17 cellular contexts compared by ENCODE assay signal in genomic region chr12:18690653-18691052, GRCh38. TPM values are rescaled to one million over a fixed set of nuclear protein-coding genes. Genes with fewer than 3 reads are reported as not detected.
DNase-seq lines count a peak whose midpoint lies in the region; ATAC-seq and TF ChIP-seq lines count a peak whose summit lies in the region.
"Had no signal": no experiment of that assay in that cellular context is flagged by ENCODE, and none has a peak within 500 bp of the region (broad histone marks: within the 10 kb centered on the region; RNA-seq: fewer than 3 reads in every experiment).

No MANE protein-coding gene starts in this region.

- H3K4ac ChIP-seq in trophoblast cell (ENCODE audit: low read depth, low read length) = no peak overlapping the region

- H3K4me2 ChIP-seq in GM23248 (ENCODE audit: unreplicated experiment) (peak overlapping the region; percentile 61), trophoblast cell (ENCODE audit: low read length) (no peak overlapping the region)
- H3K4me2 ChIP-seq: GM23338 had no signal

- no peaks in the 10 kb centered on the region for H3K9me2 ChIP-seq in GM23248 (ENCODE audit: insufficient read depth)

- POLR2A ChIA-PET in RWPE1 (lab: Yijun Ruan, JAX; ENCODE audit: low non-redundant PET) = no interaction called here

- H4K12ac ChIP-seq in trophoblast cell (ENCODE audit: low read depth, low read length) = no peak overlapping the region

- H3K27ac ChIP-seq in GM23248 (peak overlapping the region; percentile 78), RWPE1 (no peak overlapping the region), trophoblast cell (ENCODE audit: low read depth, low read length) (no peak overlapping the region)
- H3K27ac ChIP-seq: right lobe of liver had no signal

- no peak for TF ChIP-seq POLR2A in lower leg skin (IDR thresholded peaks at IDR 0.05)

- in situ Hi-C loops in GM23248 (cut with MboI) = no loop called here

- H3K18ac ChIP-seq in trophoblast cell (ENCODE audit: low read length) = no peak overlapping the region

- no peak overlapping the region for H2BK5ac ChIP-seq in trophoblast cell (ENCODE audit: low read depth, low read length, poor library complexity)

- H3K23ac ChIP-seq in trophoblast cell (ENCODE audit: low read length) = no peak overlapping the region

- H3K4me1 ChIP-seq in GM23248 (ENCODE audit: insufficient read depth) (peaks cover 20% of the 10 kb centered on the region), trophoblast cell (ENCODE audit: control insufficient read depth in 1 of 2, insufficient read depth in 2 of 2, low read length in 2 of 2) (no peaks in the 10 kb centered on the region)
- H3K4me1 ChIP-seq: right lobe of liver had no signal

- TF ChIP-seq CTCF in RWPE1 (conservative IDR thresholded peaks at IDR 0.05; ENCODE audit: low read depth) (no peak), lower leg skin (IDR thresholded peaks at IDR 0.05) (no peak)

- H4K8ac ChIP-seq in trophoblast cell (ENCODE audit: low read depth, low read length) = no peak overlapping the region

- WGBS in GM23248 (ENCODE audit: low coverage in 1 of 2, low lambda C conversion rate in 2 of 2, missing lambda C conversion rate in 2 of 2), 2 experiments = 2% methylated on average over 4 of the region's 4 CpGs
- WGBS in trophoblast cell (ENCODE audit: extremely low coverage, insufficient coverage, insufficient read length) = no CpG with 5 or more reads among the region's 4 CpGs
- WGBS in lower leg skin, 2 donors = 66 to 77% methylated on average over 4 of the region's 4 CpGs

- peaks cover 15% of the 10 kb centered on the region for H3F3A ChIP-seq in GM23248 (ENCODE audit: insufficient read depth)

- H4K20me1 ChIP-seq in GM23248 (ENCODE audit: insufficient read depth) = no peaks in the 10 kb centered on the region

- H3K9me3 ChIP-seq in GM23248 (ENCODE audit: low read depth) (no peaks in the 10 kb centered on the region), trophoblast cell (ENCODE audit: insufficient read depth, low read depth, low read length) (no peaks in the 10 kb centered on the region)
- H3K9me3 ChIP-seq: right lobe of liver had no signal

- no peak overlapping the region for H4K91ac ChIP-seq in trophoblast cell (ENCODE audit: low read depth, low read length)

- no peak overlapping the region for H3K4me3 ChIP-seq in GM23248
- no peak overlapping the region for H3K4me3 ChIP-seq in trophoblast cell (ENCODE audit: low read depth, low read length)
- H3K4me3 ChIP-seq in lower leg skin (ENCODE audit: low read depth, poor library complexity, severe bottlenecking) = no peak overlapping the region
- H3K4me3 ChIP-seq: GM12878, GM23338, right lobe of liver had no signal

- no peaks in the 10 kb centered on the region for H3K79me2 ChIP-seq in GM23248 (ENCODE audit: insufficient read depth)
- H3K79me2 ChIP-seq in trophoblast cell (ENCODE audit: control insufficient read depth, insufficient read depth, low read length, poor library complexity) = no peaks in the 10 kb centered on the region

- H3K9ac ChIP-seq in GM23248 (0 out of 2 replicates have a peak overlapping the region, but pooled peaks have one; percentile 18), trophoblast cell (ENCODE audit: low read length) (no peak overlapping the region)

- no peak overlapping the region for H2BK12ac ChIP-seq in trophoblast cell (ENCODE audit: low read length)

- H2AFZ ChIP-seq in GM23248 (0 out of 2 replicates have a peak overlapping the region, but pooled peaks have one; percentile 37), trophoblast cell (ENCODE audit: insufficient read depth, low read length, poor library complexity) (no peak overlapping the region)
- H2AFZ ChIP-seq: GM23338 had no signal

- no peak overlapping the region for H3K14ac ChIP-seq in trophoblast cell (ENCODE audit: low read length)

- H2BK120ac ChIP-seq in trophoblast cell (ENCODE audit: insufficient read depth, low read length, poor library complexity) = no peak overlapping the region

- intact Hi-C loops in lower leg skin (cut with DNase I; ENCODE audit: low total_unique reads) = no loop called here

- H3K27me3 ChIP-seq in GM23248 (replicated peaks; ENCODE audit: insufficient read depth) = no peaks in the 10 kb centered on the region
- no peaks in the 10 kb centered on the region for H3K27me3 ChIP-seq in trophoblast cell (ENCODE audit: insufficient read depth, low read length)
- H3K27me3 ChIP-seq: right lobe of liver had no signal

- ATAC-seq in HG02981 (IDR thresholded peaks at IDR 0.05; ENCODE audit: unreplicated experiment) = no peak
- ATAC-seq: GM12878, GM23338, right lobe of liver had no signal

- CTCF ChIA-PET in RWPE1 (lab: Yijun Ruan, JAX) = no interaction called here

- H2AK5ac ChIP-seq in trophoblast cell (ENCODE audit: low read length) = no peak overlapping the region

- H3K79me1 ChIP-seq in trophoblast cell (ENCODE audit: low read length) = no peaks in the 10 kb centered on the region

- H3K36me3 ChIP-seq in GM23248 (ENCODE audit: low read depth) (no peaks in the 10 kb centered on the region), trophoblast cell (ENCODE audit: control insufficient read depth in 1 of 2, insufficient read depth in 2 of 2, low read length in 2 of 2) (no peaks in the 10 kb centered on the region)
- H3K36me3 ChIP-seq: right lobe of liver had no signal

- peak; percentile 94 for DNase-seq in GM23248
- DNase-seq in RWPE1 (ENCODE audit: low spot score) = peak; percentile 94
- peak; percentile 27 for DNase-seq in fibroblast of peridontal ligament (ENCODE audit: extremely low read depth)
- DNase-seq in trophoblast cell = peak; percentile 79 to 90
- DNase-seq in lower leg skin (ENCODE audit: low spot score in 2 of 2) = no peak
- no peak for DNase-seq in NCI-H2081 treated with DMSO at 0.1 percent for 48 hours (lab: John Stamatoyannopoulos, UW)
- no peak for DNase-seq in stimulated activated CD4-positive, alpha-beta T cell treated with anti-CD3 and anti-CD28 coated beads, Interleukin-2, amount 100 ng/mL, for 48 hours
- DNase-seq: effector CD4-positive, alpha-beta T cell; KBM-7; NCI-H2081; right lobe of liver; T-helper 9 cell had no signal

RNA-seq across cellular contexts. Expression of gene PLCZ1, which starts 47.2 kb away (rescaled TPM):
- not detected in 2 replicates for total RNA-seq in GM23248 (2014; rRNA removed; shearing (Covaris generic))
- polyA plus RNA-seq in GM23248 (2016; fragmentation: Nextera tagmentation; extraction: Ambion mirVana) = not detected in 2 replicates
- polyA plus RNA-seq in trophoblast cell (2013) = 0.07 TPM in 1 of 2 replicates, not detected in the other
- not detected for total RNA-seq in lower leg skin
- total RNA-seq: GM12878, GM23338, right lobe of liver had no signal
- polyA plus RNA-seq: adipose tissue, GM12878, GM23338 had no signal

RNA-seq across cellular contexts. Expression of gene CAPZA3, which starts 47.3 kb away (rescaled TPM):
- not detected in 2 replicates for total RNA-seq in GM23248 (2014; rRNA removed; shearing (Covaris generic))
- not detected in 2 replicates for polyA plus RNA-seq in GM23248 (2016; fragmentation: Nextera tagmentation; extraction: Ambion mirVana)
- polyA plus RNA-seq in trophoblast cell (2013) = not detected in 2 replicates
- under 1 TPM in 2 of 4 donors, not detected in 2; 0.39 to 0.99 TPM for total RNA-seq in lower leg skin
- total RNA-seq: GM12878, GM23338, temporal lobe had no signal
- polyA plus RNA-seq: adipose tissue, GM12878, GM23338 had no signal

Comparison
In these comparisons a context has a peak if more than half of its experiments do, and no peak if none do; other contexts are left out.
1. DNase-seq: peak in GM23248 (single experiment), RWPE1 (single experiment), fibroblast of peridontal ligament (single experiment) and trophoblast cell (2 of 2); none in lower leg skin (0 of 2), NCI-H2081 treated with DMSO at 0.1 percent for 48 hours (single experiment) and stimulated activated CD4-positive, alpha-beta T cell treated with anti-CD3 and anti-CD28 coated beads, Interleukin-2, amount 100 ng/mL, for 48 hours (0 of 2).